9 cellular contexts compared by ENCODE assay signal in the genomic region with DNA sequence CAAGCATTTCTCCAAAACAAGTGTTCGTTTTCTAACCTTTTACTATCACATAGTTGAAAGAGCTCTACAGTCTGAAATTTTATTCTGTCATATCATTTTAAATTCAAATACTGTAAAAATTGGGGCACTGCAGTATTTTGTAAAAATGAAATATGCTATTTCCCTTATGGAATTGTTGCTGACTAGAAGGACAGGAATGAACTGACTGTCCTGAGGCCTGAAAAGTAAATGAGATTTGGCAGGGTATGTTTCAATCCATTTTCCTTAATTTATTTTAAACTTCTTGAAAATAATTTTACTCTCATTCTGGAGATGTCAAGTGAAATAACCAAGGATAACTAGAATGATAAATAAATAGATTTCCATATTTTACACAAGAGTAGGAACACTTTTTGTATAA. TPM values are rescaled to one million over a fixed set of nuclear protein-coding genes. Genes with fewer than 3 reads are reported as not detected.
"Had no signal": no experiment of that assay in that cellular context is flagged by ENCODE, and none has a peak within 500 bp of the region (broad histone marks: within the 10 kb centered on the region; RNA-seq: fewer than 3 reads in every experiment).

No MANE protein-coding gene starts in this region.

- H3K9me3 ChIP-seq: HAP-1 had no signal

- H3K27ac Mint-ChIP-seq: HFFc6, IgD-negative memory B cell had no signal

- H3K9me3 Mint-ChIP-seq: HFFc6 had no signal

- H3K27ac ChIP-seq: GM23248 had no signal

- H3K36me3 Mint-ChIP-seq: IgD-negative memory B cell had no signal

- H3K36me3 ChIP-seq: HAP-1 had no signal

- H3K4me1 ChIP-seq: HAP-1 had no signal

- H3K4me3 ChIP-seq: GM23248, HAP-1 had no signal

- H2AFZ ChIP-seq: GM23248 had no signal

- H3K4me3 Mint-ChIP-seq: HFFc6, IgD-negative memory B cell had no signal

- H3K9ac ChIP-seq: GM23248 had no signal

- ATAC-seq: HepG2 had no signal

- DNase-seq: GM23248, GOT3, H7, HFFc6 had no signal

RNA-seq across cellular contexts. Expression of gene SRSF12, which starts 49.2 kb away (rescaled TPM):
- total RNA-seq: H4, HFFc6, HT1080 had no signal
